Comparison of ENCODE assay signal across 8 cellular contexts in the genomic region with DNA sequence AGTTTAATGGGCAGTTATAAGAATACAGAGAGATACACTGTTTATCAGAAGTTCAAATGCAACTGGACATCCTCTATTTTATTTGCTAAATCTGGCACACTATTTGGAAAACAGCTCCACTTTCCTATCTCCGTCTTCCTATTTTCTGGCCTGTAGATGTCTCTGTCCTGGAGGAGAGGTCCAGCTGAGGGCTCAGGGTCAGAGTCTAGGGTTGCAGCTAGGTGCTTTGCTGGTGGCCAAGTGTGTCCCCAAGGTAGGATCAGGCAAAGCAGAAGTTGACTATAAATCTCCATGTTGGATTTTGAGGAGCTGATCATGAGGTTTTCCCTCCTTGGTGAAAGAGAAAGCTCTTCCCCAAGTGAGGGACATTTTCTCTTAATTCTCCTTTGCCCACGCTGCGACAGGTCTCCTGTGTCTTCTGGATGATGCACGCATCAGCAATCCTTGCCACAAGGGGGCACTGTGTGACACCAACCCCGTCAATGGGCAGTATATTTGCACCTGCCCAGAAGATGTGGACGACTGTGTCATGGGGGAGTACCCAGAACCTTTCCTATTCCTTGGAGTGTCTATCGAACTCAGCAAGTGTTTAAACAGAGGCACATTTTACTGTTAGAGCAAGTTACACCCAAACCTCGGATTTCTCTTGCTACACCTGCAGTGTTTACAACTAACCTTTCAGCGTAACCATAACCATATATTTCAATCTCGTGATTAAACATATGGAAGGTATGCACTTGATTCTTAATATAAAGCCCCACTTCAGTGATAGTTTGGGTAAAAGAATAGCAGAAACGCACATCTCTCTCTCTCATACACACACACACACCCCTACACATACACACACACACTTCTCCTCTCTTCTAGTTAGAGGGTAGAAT. TPM values are rescaled to one million over a fixed set of nuclear protein-coding genes. Genes with fewer than 3 reads are reported as not detected.
DNase-seq lines count a peak whose midpoint lies in the region; ATAC-seq and TF ChIP-seq lines count a peak whose summit lies in the region.

No MANE protein-coding gene starts in this region.

- H3K27me3 ChIP-seq in Karpas-422 (ENCODE audit: low read length) (no peaks in the 10 kb centered on the region), lower lobe of right lung (ENCODE audit: low read depth) (no peaks in the 10 kb centered on the region)

- TF ChIP-seq CTCF in GM12865 (IDR thresholded peaks at IDR 0.05; ENCODE audit: insufficient read depth, low read depth, low read length, missing control alignments) (peak; percentile 80), WI38 (IDR thresholded peaks at IDR 0.05; ENCODE audit: low read depth, low read length) (peak; percentile 77), cardiac fibroblast (IDR thresholded peaks at IDR 0.05; ENCODE audit: low read depth, low read length) (peak; percentile 87), lower lobe of right lung (IDR thresholded peaks at IDR 0.05) (peak; percentile 78)

- ATAC-seq in lower lobe of right lung (peak; percentile 82 to 88), HG02981 (IDR thresholded peaks at IDR 0.05; ENCODE audit: unreplicated experiment) (no peak)

- H4K20me1 ChIP-seq in Karpas-422 (ENCODE audit: insufficient read depth, low read depth, low read length) = no peaks in the 10 kb centered on the region

- H3K36me3 ChIP-seq in Karpas-422 (ENCODE audit: insufficient read depth, low read length) (no peaks in the 10 kb centered on the region), lower lobe of right lung (no peaks in the 10 kb centered on the region)

- H3K27ac ChIP-seq in Karpas-422 (ENCODE audit: low read length) = no peak overlapping the region
- H3K27ac ChIP-seq in lower lobe of right lung = no peak overlapping the region

- H2AFZ ChIP-seq in Karpas-422 (ENCODE audit: low read length) = no peak overlapping the region

- no peak overlapping the region for H3K4me2 ChIP-seq in Karpas-422 (ENCODE audit: low read depth, low read length, poor library complexity, severe bottlenecking)

- H3K9me3 ChIP-seq in Karpas-422 (ENCODE audit: low read length) = peaks cover 5% of the 10 kb centered on the region; the same call in 1 of the 2 replicates
- H3K9me3 ChIP-seq in lower lobe of right lung = no peaks in the 10 kb centered on the region

- intact Hi-C loops in lower lobe of right lung (cut with DNase I) = no loop called here

- peak; percentile 65 for DNase-seq in GM12865 (ENCODE audit: low read depth)
- peak; percentile 73 for DNase-seq in Karpas-422
- DNase-seq in cardiac fibroblast (ENCODE audit: low read depth in 2 of 2) = peak; percentile 46 to 72
- peak; percentile 59 for DNase-seq in lower lobe of right lung
- peak; percentile 16 to 21 for DNase-seq in stimulated activated CD8-positive, alpha-beta memory T cell treated with anti-CD3 and anti-CD28 coated beads, Interleukin-7, amount 100 ng/mL, for 4 hours (ENCODE audit: low read depth in 2 of 2)
- DNase-seq in OCI-M2 (lab: John Stamatoyannopoulos, UW; ENCODE audit: unreplicated experiment) = no peak

- H3K4me1 ChIP-seq in Karpas-422 (ENCODE audit: low read length) = no peaks in the 10 kb centered on the region
- no peaks in the 10 kb centered on the region for H3K4me1 ChIP-seq in lower lobe of right lung

- H3K4me3 ChIP-seq in GM12865 (ENCODE audit: low read depth, low read length) (no peak overlapping the region), Karpas-422 (ENCODE audit: low read length) (no peak overlapping the region), WI38 (ENCODE audit: low read depth, low read length) (no peak overlapping the region), cardiac fibroblast (replicated peaks in 1 of 2; ENCODE audit: low read depth in 2 of 2, low read length in 2 of 2) (no peak overlapping the region), lower lobe of right lung (no peak overlapping the region)

- H3K79me2 ChIP-seq in Karpas-422 (ENCODE audit: low read length) = no peaks in the 10 kb centered on the region

- no peak overlapping the region for H3K9ac ChIP-seq in Karpas-422 (ENCODE audit: low read length)

- H3K9me2 ChIP-seq in Karpas-422 (replicated peaks; ENCODE audit: insufficient read depth, low read length) = no peaks in the 10 kb centered on the region

RNA-seq across cellular contexts. Expression of a gene that starts 10.2 kb away (rescaled TPM):
- not detected in 2 replicates for total RNA-seq in Karpas-422 (2014; rRNA removed; shearing (Covaris generic); ENCODE audit: low replicate concordance)
- not detected for total RNA-seq in lower lobe of right lung
